In genomic region chr2:145729481-145729880, GRCh38 we compare ENCODE assay signal across 1 cellular context.
TF ChIP-seq lines count a peak whose summit lies in the region.

No MANE protein-coding gene starts in this region.

TF ChIP-seq in K562, 482 proteins besides CTCF, POLR2A, EP300 and RAD21 (continued from another document):
- TF ChIP-seq ZNF785 (CRISPR knock-in tag; IDR thresholded peaks at IDR 0.05): no peak
- no peak for TF ChIP-seq SPI1 (IDR thresholded peaks at IDR 0.05; ENCODE audit: borderline replicate concordance, low read depth, low read length)
- TF ChIP-seq CBX5 (IDR thresholded peaks at IDR 0.05; ENCODE audit: borderline replicate concordance, low read depth): no peak
- TF ChIP-seq KDM2B (CRISPR knock-in tag; IDR thresholded peaks at IDR 0.05): no peak
